26 cellular contexts compared by ENCODE assay signal in genomic region chr20:1712634-1713625, GRCh38. TPM values are rescaled to one million over a fixed set of nuclear protein-coding genes. Genes with fewer than 3 reads are reported as not detected.
"Had no signal": no experiment of that assay in that cellular context is flagged by ENCODE, and none has a peak within 500 bp of the region (broad histone marks: within the 10 kb centered on the region; RNA-seq: fewer than 3 reads in every experiment).

No MANE protein-coding gene starts in this region.

- H3K27me3 ChIP-seq: brain microvascular endothelial cell had no signal

- H3K4me3 Mint-ChIP-seq: activated CD4-positive, alpha-beta memory T cell treated with anti-CD3 and anti-CD28 coated beads, Interleukin-2, amount 10 ng/mL, durations not matched to agents 7 days and 5 days; activated CD4-positive, alpha-beta T cell treated with anti-CD3 and anti-CD28 coated beads, Interleukin-2, amount 10 ng/mL, durations not matched to agents 7 days and 5 days; activated naive CD4-positive, alpha-beta T cell treated with anti-CD3 and anti-CD28 coated beads for 36 hours; activated naive CD8-positive, alpha-beta T cell; activated T-helper 17 cell treated with anti-CD3 and anti-CD28 coated beads, Interleukin-2, amount 50 U/mL, for 72 hours; T-cell had no signal

- ATAC-seq: activated T-helper 17 cell treated with anti-CD3 and anti-CD28 coated beads, Interleukin-2, amount 50 U/mL, for 72 hours; PC-3; T-cell had no signal

- H3K27ac ChIP-seq: brain microvascular endothelial cell, KMS-11, VCaP had no signal

- DNase-seq: activated CD4-positive, alpha-beta memory T cell treated with anti-CD3 and anti-CD28 coated beads, Interleukin-2, amount 10 ng/mL, durations not matched to agents 7 days and 5 days; activated CD4-positive, alpha-beta T cell treated with anti-CD3 and anti-CD28 coated beads, Interleukin-2, amount 10 ng/mL, durations not matched to agents 7 days and 5 days; activated CD4-positive, CD25-positive, alpha-beta regulatory T cell; activated gamma-delta T cell; activated naive CD4-positive, alpha-beta T cell treated with anti-CD3 and anti-CD28 coated beads for 36 hours; activated T-cell treated with anti-CD3 and anti-CD28 coated beads for 4 hours; activated T-cell treated with anti-CD3 and anti-CD28 coated beads, Interleukin-2, amount 50 U/mL, for 48 hours; brain microvascular endothelial cell; MM.1S; NCI-H1436; NCI-H1694 treated with DMSO at 0.1 percent for 48 hours; NCI-H2029 treated with DMSO at 0.1 percent for 48 hours; NCI-H345; NCI-H510A; PC-3; SHP77 treated with DMSO at 0.1 percent for 48 hours; T-cell; T-helper 2 cell; T1000 had no signal

- H3K27me3 Mint-ChIP-seq: activated naive CD8-positive, alpha-beta T cell; activated T-helper 17 cell treated with anti-CD3 and anti-CD28 coated beads, Interleukin-2, amount 50 U/mL, for 72 hours; T-cell had no signal

- FAIRE-seq: RCC 7860, TTC549 had no signal

- H3K36me3 Mint-ChIP-seq: T-cell had no signal

- H3K36me3 ChIP-seq: brain microvascular endothelial cell had no signal

- H3K27ac Mint-ChIP-seq: activated CD4-positive, alpha-beta memory T cell treated with anti-CD3 and anti-CD28 coated beads, Interleukin-2, amount 10 ng/mL, durations not matched to agents 7 days and 5 days; activated CD4-positive, alpha-beta T cell treated with anti-CD3 and anti-CD28 coated beads, Interleukin-2, amount 10 ng/mL, durations not matched to agents 7 days and 5 days; activated naive CD4-positive, alpha-beta T cell treated with anti-CD3 and anti-CD28 coated beads for 36 hours; activated naive CD8-positive, alpha-beta T cell; activated T-helper 17 cell treated with anti-CD3 and anti-CD28 coated beads, Interleukin-2, amount 50 U/mL, for 72 hours; T-cell had no signal

RNA-seq across cellular contexts. Expression of gene SIRPG, which starts 55.4 kb away (rescaled TPM):
- total RNA-seq: cardiac septum, PC-3 had no signal
